ENCODE assay signal across 8 cellular contexts in the genomic region with DNA sequence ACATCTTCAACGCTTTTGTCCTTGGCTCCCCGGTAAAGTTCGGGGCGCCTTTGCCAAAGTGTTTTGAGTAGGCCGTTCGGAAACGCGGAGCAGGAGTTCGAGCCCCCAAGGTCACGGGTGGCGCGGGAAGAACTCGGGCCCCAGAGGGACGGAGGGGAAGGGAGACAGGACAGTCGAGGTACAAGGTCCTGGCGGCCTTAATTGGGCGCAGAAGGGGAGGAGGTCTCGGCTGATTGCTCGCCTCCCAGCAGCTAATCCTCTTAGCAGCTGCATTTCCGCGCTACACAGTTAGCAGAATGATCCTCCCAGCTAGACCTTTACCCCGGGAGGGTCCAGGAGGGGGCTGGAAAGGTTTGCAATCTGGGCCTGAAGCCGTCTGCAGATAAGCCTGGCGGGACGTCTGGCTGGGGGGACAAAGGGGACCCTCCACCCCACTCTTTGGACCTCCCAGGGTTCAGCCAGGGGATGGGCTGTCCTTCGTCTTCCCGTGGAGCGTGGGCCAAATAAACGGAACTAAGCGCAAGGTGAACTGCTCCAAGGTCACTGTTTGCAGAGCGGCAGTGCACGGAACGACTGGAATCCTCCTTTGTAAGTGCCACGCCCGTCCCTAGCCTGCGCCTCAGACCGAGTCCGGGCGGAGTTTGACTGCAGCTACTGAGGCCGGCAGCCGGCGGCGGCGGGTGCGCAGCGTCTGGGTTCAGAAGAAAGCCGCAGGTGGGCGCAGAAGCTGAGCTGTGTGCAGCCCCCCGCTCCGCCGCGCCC. TPM values are rescaled to one million over a fixed set of nuclear protein-coding genes. Genes with fewer than 3 reads are reported as not detected.
DNase-seq lines count a peak whose midpoint lies in the region; ATAC-seq and TF ChIP-seq lines count a peak whose summit lies in the region.

No MANE protein-coding gene starts in this region.

- ATAC-seq in SK-N-SH treated with all-trans-retinoic acid at 6 μM for 48 hours (no peak), left ventricle myocardium superior (no peak)

- H3K27me3 ChIP-seq in SK-N-SH (ENCODE audit: insufficient read depth): peaks cover 81% of the 10 kb centered on the region
- peaks cover 0 to 91% (median 64%) of the 10 kb centered on the region in 7 donors for H3K27me3 ChIP-seq in spleen (replicated peaks in 1 of 7)

- H2AFZ ChIP-seq in SK-N-SH (ENCODE audit: low read depth): no peak overlapping the region

- H3K4me3 ChIP-seq in SK-N-SH (ENCODE audit: low read depth in 2 of 2, low read length in 1 of 2): no peak overlapping the region; a peak in 1 of 4 replicates
- peak overlapping the region; percentile 9; the same call in 1 of the 2 replicates for H3K4me3 ChIP-seq in WI38 (ENCODE audit: low read depth, low read length)
- peak overlapping the region in 7 of 8 donors; percentile 22 to 72 (median 50) for H3K4me3 ChIP-seq in spleen

- no peaks in the 10 kb centered on the region for H3F3A ChIP-seq in SK-N-SH (replicated peaks; ENCODE audit: insufficient read depth)

- no peak for TF ChIP-seq RAD21 in SK-N-SH (IDR thresholded peaks at IDR 0.05; ENCODE audit: low read length)

- POLR2A ChIA-PET in SK-N-SH (lab: Yijun Ruan, JAX): no interaction called here

- H3K27ac ChIP-seq in SK-N-SH (ENCODE audit: low read depth in 2 of 2, low read length in 1 of 2): no peak overlapping the region
- peak overlapping the region in 7 of 8 donors; percentile 58 to 81 (median 70) for H3K27ac ChIP-seq in spleen

- no peaks in the 10 kb centered on the region for H3K9me2 ChIP-seq in SK-N-SH

- H3K4me2 ChIP-seq in SK-N-SH: peak overlapping the region; percentile 39; the same call in 1 of the 2 replicates

- 22% methylated on average over 31 of the region's 52 CpGs for WGBS in SK-N-SH (ENCODE audit: low lambda C conversion rate)
- 3 to 5% (median 4%) methylated on average over 25 to 52 of the region's 52 CpGs for WGBS in spleen, 5 donors

- H3K79me2 ChIP-seq in SK-N-SH (ENCODE audit: insufficient read depth): no peaks in the 10 kb centered on the region

- H3K9me3 ChIP-seq in SK-N-SH: no peaks in the 10 kb centered on the region
- no peaks in the 10 kb centered on the region for H3K9me3 ChIP-seq in spleen

- no peak for TF ChIP-seq EP300 in SK-N-SH (IDR thresholded peaks at IDR 0.05; ENCODE audit: borderline replicate concordance in 1 of 2, low read depth in 1 of 2, low read length in 1 of 2)

- H3K4me1 ChIP-seq in SK-N-SH (ENCODE audit: control insufficient read depth in 1 of 2, insufficient read depth in 2 of 2, low read depth in 1 of 2, low read length in 1 of 2) (peaks cover 0 to 24% of the 10 kb centered on the region in 2 experiments; a peak in 2 of 4 replicates), spleen (peaks cover 12 to 49% (median 30%) of the 10 kb centered on the region in 6 donors)

- DNase-seq in SK-N-SH (no peak), left ventricle myocardium superior (peak; percentile 39), spleen (peak; percentile 80), medulla oblongata (ENCODE audit: extremely low spot score) (no peak), nucleus accumbens (lab: John Stamatoyannopoulos, UW) (no peak), KBM-7 (no peak)

- in situ Hi-C loops in KBM-7 (cut with MboI; ENCODE audit: low pct_unique_long_range_greater_than_20kb, low sequenced_read_pairs): loop anchor here (25.0 kb wide), 1 partner anchor 597 kb away; no protein-coding TSS in a partner anchor

- H4K20me1 ChIP-seq in SK-N-SH (ENCODE audit: insufficient read depth): no peaks in the 10 kb centered on the region

- TF ChIP-seq CTCF in SK-N-SH (IDR thresholded peaks at IDR 0.05) (no peak), WI38 (IDR thresholded peaks at IDR 0.05; ENCODE audit: low read depth, low read length) (no peak), spleen (IDR thresholded peaks at IDR 0.05 in 8 of 11, conservative IDR thresholded peaks at IDR 0.05 in 3 of 11) (no peak)

- H3K36me3 ChIP-seq in SK-N-SH (replicated peaks in 1 of 2; ENCODE audit: control insufficient read depth in 1 of 2, insufficient read depth in 2 of 2, low read length in 1 of 2) (no peaks in the 10 kb centered on the region), spleen (no peaks in the 10 kb centered on the region)

- no peak overlapping the region for H3K9ac ChIP-seq in SK-N-SH

- TF ChIP-seq POLR2A in spleen (IDR thresholded peaks at IDR 0.05): no peak

- intact Hi-C loops in left ventricle myocardium superior (cut with micrococcal nuclease): no loop called here
- intact Hi-C loops in spleen (cut with DNase I; ENCODE audit: low total_unique reads): loop anchor here (5.0 kb wide), 2 partner anchors 607 to 617 kb away; no protein-coding TSS in a partner anchor

- CTCF ChIA-PET in SK-N-SH (lab: Yijun Ruan, JAX): interaction anchor here (1.2 to 1.3 kb wide), 2 partner anchors 12 to 25 kb away, joined by 3 to 5 read pairs; no protein-coding TSS in a partner anchor

TF ChIP-seq in SK-N-SH, 30 proteins besides CTCF, POLR2A, EP300 and RAD21 (continues in another document):
- TF ChIP-seq GABPA (IDR thresholded peaks at IDR 0.05; ENCODE audit: low read depth) (no peak), POLR2AphosphoS5 (IDR thresholded peaks at IDR 0.05; ENCODE audit: low read depth, low read length) (no peak), FOXM1 (IDR thresholded peaks at IDR 0.05; ENCODE audit: low read depth) (no peak), RXRA (IDR thresholded peaks at IDR 0.05; ENCODE audit: borderline replicate concordance, low read depth) (no peak), YY1 (IDR thresholded peaks at IDR 0.05; ENCODE audit: low read depth) (no peak), CHD2 (IDR thresholded peaks at IDR 0.05; ENCODE audit: low read length, partially characterized antibody) (no peak), ELF1 (IDR thresholded peaks at IDR 0.05) (no peak), NFIC (IDR thresholded peaks at IDR 0.05; ENCODE audit: borderline replicate concordance) (no peak), FOXJ3 (CRISPR knock-in tag; IDR thresholded peaks at IDR 0.05) (no peak), SIN3A (IDR thresholded peaks at IDR 0.05; ENCODE audit: borderline replicate concordance, low read depth, low read length) (no peak), SMC3 (IDR thresholded peaks at IDR 0.05; ENCODE audit: low read depth, low read length) (no peak), JUND (IDR thresholded peaks at IDR 0.05) (no peak)
- TF ChIP-seq, protein P1, sequence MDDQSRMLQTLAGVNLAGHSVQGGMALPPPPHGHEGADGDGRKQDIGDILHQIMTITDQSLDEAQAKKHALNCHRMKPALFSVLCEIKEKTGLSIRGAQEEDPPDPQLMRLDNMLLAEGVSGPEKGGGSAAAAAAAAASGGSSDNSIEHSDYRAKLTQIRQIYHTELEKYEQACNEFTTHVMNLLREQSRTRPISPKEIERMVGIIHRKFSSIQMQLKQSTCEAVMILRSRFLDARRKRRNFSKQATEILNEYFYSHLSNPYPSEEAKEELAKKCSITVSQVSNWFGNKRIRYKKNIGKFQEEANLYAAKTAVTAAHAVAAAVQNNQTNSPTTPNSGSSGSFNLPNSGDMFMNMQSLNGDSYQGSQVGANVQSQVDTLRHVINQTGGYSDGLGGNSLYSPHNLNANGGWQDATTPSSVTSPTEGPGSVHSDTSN (IDR thresholded peaks at IDR 0.05): no peak

TF ChIP-seq in SK-N-SH treated with all-trans-retinoic acid at 6 μM for 48 hours, 23 proteins besides CTCF, POLR2A, EP300 and RAD21 (continues in another document):
- TF ChIP-seq RARB (CRISPR knock-in tag; IDR thresholded peaks at IDR 0.05) (no peak), ZNF8 (CRISPR knock-in tag; IDR thresholded peaks at IDR 0.05) (no peak), SNAI2 (CRISPR knock-in tag; IDR thresholded peaks at IDR 0.05) (no peak), ZNF70 (CRISPR knock-in tag; IDR thresholded peaks at IDR 0.05) (no peak), GLIS3 (CRISPR knock-in tag; IDR thresholded peaks at IDR 0.05) (no peak), ARNTL (CRISPR knock-in tag; IDR thresholded peaks at IDR 0.05; ENCODE audit: borderline replicate concordance, low read depth) (no peak), ZFP3 (CRISPR knock-in tag; IDR thresholded peaks at IDR 0.05) (no peak), BACH2 (CRISPR knock-in tag; IDR thresholded peaks at IDR 0.05; ENCODE audit: borderline replicate concordance) (no peak), OSR1 (CRISPR knock-in tag; IDR thresholded peaks at IDR 0.05) (no peak), CSDC2 (CRISPR knock-in tag; IDR thresholded peaks at IDR 0.05) (no peak), ZFP30 (CRISPR knock-in tag; IDR thresholded peaks at IDR 0.05) (no peak), ESRRG (CRISPR knock-in tag; IDR thresholded peaks at IDR 0.05) (no peak), PPARA (CRISPR knock-in tag; IDR thresholded peaks at IDR 0.05; ENCODE audit: borderline replicate concordance) (no peak)
- TF ChIP-seq, protein P2, sequence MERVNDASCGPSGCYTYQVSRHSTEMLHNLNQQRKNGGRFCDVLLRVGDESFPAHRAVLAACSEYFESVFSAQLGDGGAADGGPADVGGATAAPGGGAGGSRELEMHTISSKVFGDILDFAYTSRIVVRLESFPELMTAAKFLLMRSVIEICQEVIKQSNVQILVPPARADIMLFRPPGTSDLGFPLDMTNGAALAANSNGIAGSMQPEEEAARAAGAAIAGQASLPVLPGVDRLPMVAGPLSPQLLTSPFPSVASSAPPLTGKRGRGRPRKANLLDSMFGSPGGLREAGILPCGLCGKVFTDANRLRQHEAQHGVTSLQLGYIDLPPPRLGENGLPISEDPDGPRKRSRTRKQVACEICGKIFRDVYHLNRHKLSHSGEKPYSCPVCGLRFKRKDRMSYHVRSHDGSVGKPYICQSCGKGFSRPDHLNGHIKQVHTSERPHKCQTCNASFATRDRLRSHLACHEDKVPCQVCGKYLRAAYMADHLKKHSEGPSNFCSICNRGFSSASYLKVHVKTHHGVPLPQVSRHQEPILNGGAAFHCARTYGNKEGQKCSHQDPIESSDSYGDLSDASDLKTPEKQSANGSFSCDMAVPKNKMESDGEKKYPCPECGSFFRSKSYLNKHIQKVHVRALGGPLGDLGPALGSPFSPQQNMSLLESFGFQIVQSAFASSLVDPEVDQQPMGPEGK (CRISPR knock-in tag; IDR thresholded peaks at IDR 0.05; ENCODE audit: borderline replicate concordance): no peak

RNA-seq across cellular contexts. Expression of a gene that starts 7.2 kb away (rescaled TPM):
- not detected in 2 replicates for polyA plus RNA-seq in SK-N-SH (2012; rRNA removed)
- not detected in 2 replicates for polyA plus RNA-seq in SK-N-SH (2012; cell fraction: cytosol; rRNA removed)
- polyA plus RNA-seq in SK-N-SH (2012; cell fraction: nucleus; rRNA removed): not detected in 2 replicates
- total RNA-seq in left ventricle myocardium superior: 0.17 TPM
- 10 to 100 TPM in 6 of 7 donors, 1 to 10 TPM in 1; 7.7 to 17.2 (median 14.6) TPM for total RNA-seq in spleen
- polyA plus RNA-seq in spleen: 1 to 10 TPM; 1.1 to 2.3 (median 1.3) TPM

Comparison
In these comparisons a context has a peak if more than half of its experiments do, and no peak if none do; other contexts are left out.
1. DNase-seq: peak in left ventricle myocardium superior (single experiment) and spleen (single experiment); none in SK-N-SH (single experiment), medulla oblongata (single experiment), nucleus accumbens (0 of 56) and KBM-7 (single experiment).
2. H3K27ac ChIP-seq: peak in spleen (7 of 8); none in SK-N-SH (0 of 2).
3. H3K4me3 ChIP-seq: peak in WI38 (single experiment) and spleen (7 of 8); none in SK-N-SH (0 of 2).